1 cellular context compared by ENCODE assay signal in the genomic region with DNA sequence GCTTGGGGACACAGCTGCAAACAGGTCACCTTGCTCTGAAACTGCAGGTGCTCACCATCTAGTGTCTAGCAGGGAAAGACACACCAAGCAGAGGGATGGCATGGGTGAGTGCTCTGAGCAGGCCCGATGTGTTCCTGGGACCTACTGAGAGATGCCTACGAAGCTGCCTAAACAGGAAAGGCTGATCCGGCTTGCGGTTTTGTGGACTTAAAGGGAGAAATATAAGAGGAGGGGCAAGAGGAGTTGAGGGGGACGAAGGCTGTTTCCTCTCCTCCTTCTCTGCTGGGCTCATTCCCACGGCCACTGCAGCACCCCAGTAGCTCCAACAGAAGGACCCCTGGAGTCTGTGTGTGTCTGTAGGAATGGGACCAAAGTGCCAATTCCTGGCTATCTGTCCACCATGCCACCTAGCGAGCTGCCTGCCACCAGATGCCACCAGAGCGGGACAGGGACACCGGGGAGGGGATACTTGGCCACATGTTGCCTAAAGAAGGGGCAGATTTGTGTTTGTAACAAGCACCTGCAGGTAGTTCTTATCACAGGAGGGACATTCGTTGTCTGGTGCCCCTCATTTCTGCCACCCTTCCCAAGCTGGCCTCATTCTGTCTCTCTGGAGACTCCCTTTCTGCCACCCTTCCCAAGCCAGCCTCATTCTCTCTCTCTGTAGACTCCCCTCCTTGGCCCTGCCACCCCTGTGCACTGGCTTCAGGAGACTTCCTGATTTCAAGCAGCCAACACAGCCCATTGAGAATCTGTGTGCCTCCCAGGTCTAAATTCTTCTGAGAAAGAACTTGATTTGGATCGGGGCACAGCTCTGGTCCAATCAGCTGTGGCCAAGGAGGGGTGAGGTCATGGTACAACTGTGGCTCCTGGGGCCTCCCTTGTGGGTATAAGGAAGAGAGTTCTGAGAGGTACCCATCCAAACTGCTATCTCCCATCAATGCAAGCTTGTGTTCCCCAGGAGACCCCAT.
TF ChIP-seq lines count a peak whose summit lies in the region.

No MANE protein-coding gene starts in this region.

TF ChIP-seq in H1, 55 proteins besides CTCF, POLR2A, EP300 and RAD21 (continued from another document):
- TF ChIP-seq EGR1 (IDR thresholded peaks at IDR 0.05; ENCODE audit: borderline replicate concordance, low read depth, low read length) (no peak), YY1 (IDR thresholded peaks at IDR 0.05; ENCODE audit: low read depth, low read length) (no peak), HDAC2 (IDR thresholded peaks at IDR 0.05; ENCODE audit: borderline replicate concordance in 1 of 2, low read depth in 2 of 2, low read length in 2 of 2) (no peak)
TF ChIP-seq in H1: peak in this region for 0.
